In the genomic region with DNA sequence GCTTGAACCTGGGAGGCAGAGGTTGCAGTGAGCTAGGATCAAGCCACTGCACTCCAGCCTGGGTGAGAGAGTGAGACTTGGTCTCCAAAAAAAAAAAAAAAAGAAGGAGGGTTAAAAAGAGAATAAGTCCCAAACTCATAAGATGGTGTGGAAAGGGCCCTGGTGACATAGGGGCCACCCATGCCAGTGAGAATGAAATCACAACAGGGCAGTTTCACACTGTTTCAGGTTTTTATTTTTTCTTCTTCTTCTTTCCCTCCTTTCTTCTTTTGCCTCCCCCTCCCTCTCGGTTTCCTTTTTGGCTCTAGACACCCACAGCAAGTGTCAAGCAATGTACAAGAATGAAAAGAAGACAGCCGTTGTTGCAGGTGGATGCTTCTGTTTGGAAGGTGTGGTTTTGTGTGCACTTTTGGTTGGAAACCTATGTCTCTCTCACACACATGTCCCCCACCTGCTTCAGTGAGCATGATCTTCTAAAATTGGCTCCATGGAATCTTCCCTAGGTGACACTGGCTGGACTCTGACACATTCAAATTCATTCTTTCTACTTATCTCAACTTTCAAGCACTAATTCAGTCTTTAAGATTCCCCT, we compare ENCODE assay signal across 1 cellular context.
TF ChIP-seq lines count a peak whose summit lies in the region.

No MANE protein-coding gene starts in this region.

TF ChIP-seq in GM12878, 131 proteins besides CTCF, POLR2A, EP300 and RAD21:
- TF ChIP-seq MTA3 (IDR thresholded peaks at IDR 0.05; ENCODE audit: borderline replicate concordance, low read length), result no peak
- TF ChIP-seq, protein P1, sequence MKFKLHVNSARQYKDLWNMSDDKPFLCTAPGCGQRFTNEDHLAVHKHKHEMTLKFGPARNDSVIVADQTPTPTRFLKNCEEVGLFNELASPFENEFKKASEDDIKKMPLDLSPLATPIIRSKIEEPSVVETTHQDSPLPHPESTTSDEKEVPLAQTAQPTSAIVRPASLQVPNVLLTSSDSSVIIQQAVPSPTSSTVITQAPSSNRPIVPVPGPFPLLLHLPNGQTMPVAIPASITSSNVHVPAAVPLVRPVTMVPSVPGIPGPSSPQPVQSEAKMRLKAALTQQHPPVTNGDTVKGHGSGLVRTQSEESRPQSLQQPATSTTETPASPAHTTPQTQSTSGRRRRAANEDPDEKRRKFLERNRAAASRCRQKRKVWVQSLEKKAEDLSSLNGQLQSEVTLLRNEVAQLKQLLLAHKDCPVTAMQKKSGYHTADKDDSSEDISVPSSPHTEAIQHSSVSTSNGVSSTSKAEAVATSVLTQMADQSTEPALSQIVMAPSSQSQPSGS (IDR thresholded peaks at IDR 0.05; ENCODE audit: low read length), result peak; percentile 63; the same call in 1 of the 2 replicates
- TF ChIP-seq CREM (IDR thresholded peaks at IDR 0.05; ENCODE audit: low read depth), result peak; percentile 17; the same call in 1 of the 2 replicates
- peak; percentile 42; the same call in 1 of the 2 replicates for TF ChIP-seq MEF2A (IDR thresholded peaks at IDR 0.05; ENCODE audit: insufficient read depth, low read depth, low read length)
- TF ChIP-seq NBN (IDR thresholded peaks at IDR 0.05), result no peak
- no peak for TF ChIP-seq CHD1 (IDR thresholded peaks at IDR 0.05; ENCODE audit: low read depth, low read length)
- TF ChIP-seq IKZF1 (conservative IDR thresholded peaks at IDR 0.05), result peak; percentile 42; the same call in 1 of the 2 replicates
- no peak for TF ChIP-seq ZNF622 (IDR thresholded peaks at IDR 0.05)
- TF ChIP-seq, protein P2, sequence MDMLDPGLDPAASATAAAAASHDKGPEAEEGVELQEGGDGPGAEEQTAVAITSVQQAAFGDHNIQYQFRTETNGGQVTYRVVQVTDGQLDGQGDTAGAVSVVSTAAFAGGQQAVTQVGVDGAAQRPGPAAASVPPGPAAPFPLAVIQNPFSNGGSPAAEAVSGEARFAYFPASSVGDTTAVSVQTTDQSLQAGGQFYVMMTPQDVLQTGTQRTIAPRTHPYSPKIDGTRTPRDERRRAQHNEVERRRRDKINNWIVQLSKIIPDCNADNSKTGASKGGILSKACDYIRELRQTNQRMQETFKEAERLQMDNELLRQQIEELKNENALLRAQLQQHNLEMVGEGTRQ (IDR thresholded peaks at IDR 0.05; ENCODE audit: borderline replicate concordance, low read depth, low read length), result no peak
- peak; percentile 61 to 63; a peak in 2 of 4 replicates for TF ChIP-seq IKZF2 (IDR thresholded peaks at IDR 0.05)
- TF ChIP-seq, protein P3, sequence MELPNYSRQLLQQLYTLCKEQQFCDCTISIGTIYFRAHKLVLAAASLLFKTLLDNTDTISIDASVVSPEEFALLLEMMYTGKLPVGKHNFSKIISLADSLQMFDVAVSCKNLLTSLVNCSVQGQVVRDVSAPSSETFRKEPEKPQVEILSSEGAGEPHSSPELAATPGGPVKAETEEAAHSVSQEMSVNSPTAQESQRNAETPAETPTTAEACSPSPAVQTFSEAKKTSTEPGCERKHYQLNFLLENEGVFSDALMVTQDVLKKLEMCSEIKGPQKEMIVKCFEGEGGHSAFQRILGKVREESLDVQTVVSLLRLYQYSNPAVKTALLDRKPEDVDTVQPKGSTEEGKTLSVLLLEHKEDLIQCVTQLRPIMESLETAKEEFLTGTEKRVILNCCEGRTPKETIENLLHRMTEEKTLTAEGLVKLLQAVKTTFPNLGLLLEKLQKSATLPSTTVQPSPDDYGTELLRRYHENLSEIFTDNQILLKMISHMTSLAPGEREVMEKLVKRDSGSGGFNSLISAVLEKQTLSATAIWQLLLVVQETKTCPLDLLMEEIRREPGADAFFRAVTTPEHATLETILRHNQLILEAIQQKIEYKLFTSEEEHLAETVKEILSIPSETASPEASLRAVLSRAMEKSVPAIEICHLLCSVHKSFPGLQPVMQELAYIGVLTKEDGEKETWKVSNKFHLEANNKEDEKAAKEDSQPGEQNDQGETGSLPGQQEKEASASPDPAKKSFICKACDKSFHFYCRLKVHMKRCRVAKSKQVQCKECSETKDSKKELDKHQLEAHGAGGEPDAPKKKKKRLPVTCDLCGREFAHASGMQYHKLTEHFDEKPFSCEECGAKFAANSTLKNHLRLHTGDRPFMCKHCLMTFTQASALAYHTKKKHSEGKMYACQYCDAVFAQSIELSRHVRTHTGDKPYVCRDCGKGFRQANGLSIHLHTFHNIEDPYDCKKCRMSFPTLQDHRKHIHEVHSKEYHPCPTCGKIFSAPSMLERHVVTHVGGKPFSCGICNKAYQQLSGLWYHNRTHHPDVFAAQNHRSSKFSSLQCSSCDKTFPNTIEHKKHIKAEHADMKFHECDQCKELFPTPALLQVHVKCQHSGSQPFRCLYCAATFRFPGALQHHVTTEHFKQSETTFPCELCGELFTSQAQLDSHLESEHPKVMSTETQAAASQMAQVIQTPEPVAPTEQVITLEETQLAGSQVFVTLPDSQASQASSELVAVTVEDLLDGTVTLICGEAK (IDR thresholded peaks at IDR 0.05; ENCODE audit: borderline replicate concordance), result no peak
- no peak for TF ChIP-seq ZZZ3 (IDR thresholded peaks at IDR 0.05; ENCODE audit: control insufficient read depth, insufficient read length, low read depth)
- TF ChIP-seq ZNF24 (IDR thresholded peaks at IDR 0.05), result peak; percentile 52; the same call in 1 of the 2 replicates
- TF ChIP-seq, protein P4, sequence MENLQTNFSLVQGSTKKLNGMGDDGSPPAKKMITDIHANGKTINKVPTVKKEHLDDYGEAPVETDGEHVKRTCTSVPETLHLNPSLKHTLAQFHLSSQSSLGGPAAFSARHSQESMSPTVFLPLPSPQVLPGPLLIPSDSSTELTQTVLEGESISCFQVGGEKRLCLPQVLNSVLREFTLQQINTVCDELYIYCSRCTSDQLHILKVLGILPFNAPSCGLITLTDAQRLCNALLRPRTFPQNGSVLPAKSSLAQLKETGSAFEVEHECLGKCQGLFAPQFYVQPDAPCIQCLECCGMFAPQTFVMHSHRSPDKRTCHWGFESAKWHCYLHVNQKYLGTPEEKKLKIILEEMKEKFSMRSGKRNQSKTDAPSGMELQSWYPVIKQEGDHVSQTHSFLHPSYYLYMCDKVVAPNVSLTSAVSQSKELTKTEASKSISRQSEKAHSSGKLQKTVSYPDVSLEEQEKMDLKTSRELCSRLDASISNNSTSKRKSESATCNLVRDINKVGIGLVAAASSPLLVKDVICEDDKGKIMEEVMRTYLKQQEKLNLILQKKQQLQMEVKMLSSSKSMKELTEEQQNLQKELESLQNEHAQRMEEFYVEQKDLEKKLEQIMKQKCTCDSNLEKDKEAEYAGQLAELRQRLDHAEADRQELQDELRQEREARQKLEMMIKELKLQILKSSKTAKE (IDR thresholded peaks at IDR 0.05; ENCODE audit: low read depth, poor library complexity, severe bottlenecking), result peak; percentile 44
- 0 out of 2 replicates have a peak, but pooled peaks have one; percentile 17 for TF ChIP-seq GABPA (IDR thresholded peaks at IDR 0.05; ENCODE audit: low read depth)
- TF ChIP-seq, protein P5, sequence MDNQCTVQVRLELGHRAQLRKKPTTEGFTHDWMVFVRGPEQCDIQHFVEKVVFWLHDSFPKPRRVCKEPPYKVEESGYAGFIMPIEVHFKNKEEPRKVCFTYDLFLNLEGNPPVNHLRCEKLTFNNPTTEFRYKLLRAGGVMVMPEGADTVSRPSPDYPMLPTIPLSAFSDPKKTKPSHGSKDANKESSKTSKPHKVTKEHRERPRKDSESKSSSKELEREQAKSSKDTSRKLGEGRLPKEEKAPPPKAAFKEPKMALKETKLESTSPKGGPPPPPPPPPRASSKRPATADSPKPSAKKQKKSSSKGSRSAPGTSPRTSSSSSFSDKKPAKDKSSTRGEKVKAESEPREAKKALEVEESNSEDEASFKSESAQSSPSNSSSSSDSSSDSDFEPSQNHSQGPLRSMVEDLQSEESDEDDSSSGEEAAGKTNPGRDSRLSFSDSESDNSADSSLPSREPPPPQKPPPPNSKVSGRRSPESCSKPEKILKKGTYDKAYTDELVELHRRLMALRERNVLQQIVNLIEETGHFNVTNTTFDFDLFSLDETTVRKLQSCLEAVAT (IDR thresholded peaks at IDR 0.05), result no peak
- peak; percentile 49 for TF ChIP-seq NFIC (IDR thresholded peaks at IDR 0.05; ENCODE audit: low read depth, low read length)
- TF ChIP-seq EED (IDR thresholded peaks at IDR 0.05; ENCODE audit: low read depth), result peak; percentile 69
- 0 out of 3 replicates have a peak, but pooled peaks have one; percentile 20 for TF ChIP-seq POU2F2 (IDR thresholded peaks at IDR 0.05; ENCODE audit: borderline replicate concordance, low read depth, low read length)
- TF ChIP-seq, protein P6, sequence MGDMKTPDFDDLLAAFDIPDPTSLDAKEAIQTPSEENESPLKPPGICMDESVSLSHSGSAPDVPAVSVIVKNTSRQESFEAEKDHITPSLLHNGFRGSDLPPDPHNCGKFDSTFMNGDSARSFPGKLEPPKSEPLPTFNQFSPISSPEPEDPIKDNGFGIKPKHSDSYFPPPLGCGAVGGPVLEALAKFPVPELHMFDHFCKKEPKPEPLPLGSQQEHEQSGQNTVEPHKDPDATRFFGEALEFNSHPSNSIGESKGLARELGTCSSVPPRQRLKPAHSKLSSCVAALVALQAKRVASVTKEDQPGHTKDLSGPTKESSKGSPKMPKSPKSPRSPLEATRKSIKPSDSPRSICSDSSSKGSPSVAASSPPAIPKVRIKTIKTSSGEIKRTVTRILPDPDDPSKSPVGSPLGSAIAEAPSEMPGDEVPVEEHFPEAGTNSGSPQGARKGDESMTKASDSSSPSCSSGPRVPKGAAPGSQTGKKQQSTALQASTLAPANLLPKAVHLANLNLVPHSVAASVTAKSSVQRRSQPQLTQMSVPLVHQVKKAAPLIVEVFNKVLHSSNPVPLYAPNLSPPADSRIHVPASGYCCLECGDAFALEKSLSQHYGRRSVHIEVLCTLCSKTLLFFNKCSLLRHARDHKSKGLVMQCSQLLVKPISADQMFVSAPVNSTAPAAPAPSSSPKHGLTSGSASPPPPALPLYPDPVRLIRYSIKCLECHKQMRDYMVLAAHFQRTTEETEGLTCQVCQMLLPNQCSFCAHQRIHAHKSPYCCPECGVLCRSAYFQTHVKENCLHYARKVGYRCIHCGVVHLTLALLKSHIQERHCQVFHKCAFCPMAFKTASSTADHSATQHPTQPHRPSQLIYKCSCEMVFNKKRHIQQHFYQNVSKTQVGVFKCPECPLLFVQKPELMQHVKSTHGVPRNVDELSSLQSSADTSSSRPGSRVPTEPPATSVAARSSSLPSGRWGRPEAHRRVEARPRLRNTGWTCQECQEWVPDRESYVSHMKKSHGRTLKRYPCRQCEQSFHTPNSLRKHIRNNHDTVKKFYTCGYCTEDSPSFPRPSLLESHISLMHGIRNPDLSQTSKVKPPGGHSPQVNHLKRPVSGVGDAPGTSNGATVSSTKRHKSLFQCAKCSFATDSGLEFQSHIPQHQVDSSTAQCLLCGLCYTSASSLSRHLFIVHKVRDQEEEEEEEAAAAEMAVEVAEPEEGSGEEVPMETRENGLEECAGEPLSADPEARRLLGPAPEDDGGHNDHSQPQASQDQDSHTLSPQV (IDR thresholded peaks at IDR 0.05), result no peak
- peak; percentile 44; the same call in 1 of the 2 replicates for TF ChIP-seq CBFB (IDR thresholded peaks at IDR 0.05; ENCODE audit: low read depth)
- TF ChIP-seq, protein P7, sequence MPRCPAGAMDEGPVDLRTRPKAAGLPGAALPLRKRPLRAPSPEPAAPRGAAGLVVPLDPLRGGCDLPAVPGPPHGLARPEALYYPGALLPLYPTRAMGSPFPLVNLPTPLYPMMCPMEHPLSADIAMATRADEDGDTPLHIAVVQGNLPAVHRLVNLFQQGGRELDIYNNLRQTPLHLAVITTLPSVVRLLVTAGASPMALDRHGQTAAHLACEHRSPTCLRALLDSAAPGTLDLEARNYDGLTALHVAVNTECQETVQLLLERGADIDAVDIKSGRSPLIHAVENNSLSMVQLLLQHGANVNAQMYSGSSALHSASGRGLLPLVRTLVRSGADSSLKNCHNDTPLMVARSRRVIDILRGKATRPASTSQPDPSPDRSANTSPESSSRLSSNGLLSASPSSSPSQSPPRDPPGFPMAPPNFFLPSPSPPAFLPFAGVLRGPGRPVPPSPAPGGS (IDR thresholded peaks at IDR 0.05; ENCODE audit: borderline replicate concordance, insufficient read depth, low read depth, low read length, poor library complexity, severe bottlenecking), result peak; percentile 35
- TF ChIP-seq MEF2B (IDR thresholded peaks at IDR 0.05; ENCODE audit: partially characterized antibody, poor library complexity, severe bottlenecking), result peak; percentile 36
- TF ChIP-seq PAX5 (IDR thresholded peaks at IDR 0.05; ENCODE audit: borderline replicate concordance, low read depth, low read length), result peak; percentile 48; the same call in 1 of the 2 replicates
- peak; percentile 91 for TF ChIP-seq RUNX3 (IDR thresholded peaks at IDR 0.05; ENCODE audit: low read length)
- TF ChIP-seq RB1 (IDR thresholded peaks at IDR 0.05; ENCODE audit: borderline replicate concordance), result no peak
- TF ChIP-seq TBL1XR1 (IDR thresholded peaks at IDR 0.05; ENCODE audit: low read depth, low read length), result no peak
- no peak for TF ChIP-seq HDAC6 (IDR thresholded peaks at IDR 0.05; ENCODE audit: unreplicated experiment)
- no peak for TF ChIP-seq NR2C1 (IDR thresholded peaks at IDR 0.05)
- TF ChIP-seq TCF3 (IDR thresholded peaks at IDR 0.05; ENCODE audit: borderline replicate concordance, insufficient read depth, low read depth, low read length), result peak; percentile 91
- peak; percentile 86 for TF ChIP-seq TCF12 (IDR thresholded peaks at IDR 0.05; ENCODE audit: low read depth, low read length)
- peak; percentile 22; the same call in 1 of the 2 replicates for TF ChIP-seq MTA2 (IDR thresholded peaks at IDR 0.05; ENCODE audit: low read depth)
- no peak for TF ChIP-seq TARDBP (IDR thresholded peaks at IDR 0.05; ENCODE audit: borderline replicate concordance)
- 0 out of 3 replicates have a peak, but pooled peaks of 1 of the 2 experiments have one; percentile 2 for TF ChIP-seq EGR1 (IDR thresholded peaks at IDR 0.05; ENCODE audit: borderline replicate concordance in 1 of 2, low read depth in 2 of 2, low read length in 2 of 2)
- TF ChIP-seq BCL11A (IDR thresholded peaks at IDR 0.05; ENCODE audit: low read depth, low read length), result 0 out of 2 replicates have a peak, but pooled peaks have one; percentile 30
- TF ChIP-seq YBX1 (IDR thresholded peaks at IDR 0.05), result no peak
TF ChIP-seq in GM12878: peak in this region for 21.
